In the genomic region with DNA sequence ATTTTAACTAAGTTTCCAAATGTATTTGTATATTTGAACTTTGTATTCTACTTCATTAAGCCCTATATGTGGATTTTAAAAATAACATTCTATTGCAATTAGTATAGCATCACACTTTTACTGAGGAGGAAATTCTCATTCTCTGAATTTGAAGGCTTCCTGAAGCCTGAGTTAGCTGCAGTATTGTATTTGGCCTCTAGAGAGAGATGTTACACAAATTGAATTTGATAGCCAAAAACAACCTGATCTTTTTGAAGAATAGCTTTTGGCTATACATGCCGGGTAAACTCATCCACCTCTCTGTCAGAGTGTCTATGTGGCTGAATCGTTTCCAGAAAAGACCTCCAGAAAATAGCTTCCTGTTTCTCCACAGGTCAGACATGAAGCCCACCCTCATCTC, we compare ENCODE assay signal across 9 cellular contexts.
DNase-seq lines count a peak whose midpoint lies in the region; ATAC-seq and TF ChIP-seq lines count a peak whose summit lies in the region.
"Had no signal": no experiment of that assay in that cellular context is flagged by ENCODE, and none has a peak within 500 bp of the region (broad histone marks: within the 10 kb centered on the region; RNA-seq: fewer than 3 reads in every experiment).

No MANE protein-coding gene starts in this region.

- no peaks in the 10 kb centered on the region for H3K4me1 Mint-ChIP-seq in natural killer cell
- peaks cover 0 to 7% of the 10 kb centered on the region in 2 donors for H3K4me1 Mint-ChIP-seq in natural killer cell treated with Interleukin-12 subunit alpha and Interleukin-12 subunit beta and Interleukin-15 and Interleukin-18, amount 100 ng/mL, for 72 hours (ENCODE audit: low read depth in 2 of 2)
- peaks cover 26% of the 10 kb centered on the region for H3K4me1 Mint-ChIP-seq in T-helper 2 cell treated with Interferon-gamma antibody and Interleukin-4, amounts not matched to agents 5 μg/mL and 100 μg/mL, for 36 hours (ENCODE audit: low read depth)
- H3K4me1 Mint-ChIP-seq: stimulated activated naive B cell treated with anti-CD40 and anti-IgM and Interleukin-4, amounts not matched to agents 10 μg/mL and 1 μg/mL and 100 μg/mL, for 72 hours had no signal

- no peaks in the 10 kb centered on the region for H3K36me3 Mint-ChIP-seq in natural killer cell
- no peaks in the 10 kb centered on the region for H3K36me3 Mint-ChIP-seq in natural killer cell treated with Interleukin-12 subunit alpha and Interleukin-12 subunit beta and Interleukin-15 and Interleukin-18, amount 100 ng/mL, for 72 hours
- H3K36me3 Mint-ChIP-seq in T-helper 2 cell treated with Interferon-gamma antibody and Interleukin-4, amounts not matched to agents 5 μg/mL and 100 μg/mL, for 36 hours (ENCODE audit: low read depth), result no peaks in the 10 kb centered on the region
- H3K36me3 Mint-ChIP-seq: stimulated activated naive B cell treated with anti-CD40 and anti-IgM and Interleukin-4, amounts not matched to agents 10 μg/mL and 1 μg/mL and 100 μg/mL, for 72 hours had no signal

- no peak overlapping the region for H3K4me3 ChIP-seq in fibroblast of villous mesenchyme (ENCODE audit: low read depth, low read length)
- no peak overlapping the region for H3K4me3 ChIP-seq in upper lobe of left lung

- no peaks in the 10 kb centered on the region for H3K27me3 ChIP-seq in upper lobe of left lung

- no peak for TF ChIP-seq EP300 in upper lobe of left lung (IDR thresholded peaks at IDR 0.05)

- H3K9me3 ChIP-seq in upper lobe of left lung, result no peaks in the 10 kb centered on the region

- peak in 2 of 3 donors; percentile 32 to 50 for ATAC-seq in natural killer cell
- no peak for ATAC-seq in natural killer cell treated with Interleukin-12 subunit alpha and Interleukin-12 subunit beta and Interleukin-15 and Interleukin-18, amount 100 ng/mL, for 72 hours
- no peak for ATAC-seq in upper lobe of left lung (ENCODE audit: low FRiP score in 2 of 2)
- ATAC-seq: stimulated activated naive B cell treated with anti-CD40 and anti-IgM and Interleukin-4, amounts not matched to agents 10 μg/mL and 1 μg/mL and 100 μg/mL, for 72 hours had no signal

- no peaks in the 10 kb centered on the region for H3K9me3 Mint-ChIP-seq in natural killer cell
- no peaks in the 10 kb centered on the region for H3K9me3 Mint-ChIP-seq in natural killer cell treated with Interleukin-12 subunit alpha and Interleukin-12 subunit beta and Interleukin-15 and Interleukin-18, amount 100 ng/mL, for 72 hours
- H3K9me3 Mint-ChIP-seq in T-helper 2 cell treated with Interferon-gamma antibody and Interleukin-4, amounts not matched to agents 5 μg/mL and 100 μg/mL, for 36 hours, result no peaks in the 10 kb centered on the region
- H3K9me3 Mint-ChIP-seq: stimulated activated naive B cell treated with anti-CD40 and anti-IgM and Interleukin-4, amounts not matched to agents 10 μg/mL and 1 μg/mL and 100 μg/mL, for 72 hours had no signal

- H3K27ac ChIP-seq in upper lobe of left lung, result no peak overlapping the region

- H3K36me3 ChIP-seq in upper lobe of left lung, result no peaks in the 10 kb centered on the region

- DNase-seq in natural killer cell (no peak), fibroblast of villous mesenchyme (ENCODE audit: low read depth) (no peak), D341Med (ENCODE audit: low spot score) (no peak), islet precursor cell (no peak), Ammon's horn (ENCODE audit: low spot score) (no peak), upper lobe of left lung (no peak)
- DNase-seq in natural killer cell treated with Interleukin-12 subunit alpha and Interleukin-12 subunit beta and Interleukin-15 and Interleukin-18, amount 100 ng/mL, for 72 hours (ENCODE audit: low spot score), result no peak
- no peak for DNase-seq in T-helper 2 cell treated with Interferon-gamma antibody and Interleukin-4, amounts not matched to agents 5 μg/mL and 100 μg/mL, for 36 hours (ENCODE audit: low spot score)
- DNase-seq: stimulated activated naive B cell treated with anti-CD40 and anti-IgM and Interleukin-4, amounts not matched to agents 10 μg/mL and 1 μg/mL and 100 μg/mL, for 72 hours had no signal

- intact Hi-C loops in natural killer cell (cut with micrococcal nuclease), result no loop called here

- TF ChIP-seq POLR2A in upper lobe of left lung (IDR thresholded peaks at IDR 0.05), result no peak

- no peak overlapping the region for H3K4me3 Mint-ChIP-seq in natural killer cell
- no peak overlapping the region for H3K4me3 Mint-ChIP-seq in natural killer cell treated with Interleukin-12 subunit alpha and Interleukin-12 subunit beta and Interleukin-15 and Interleukin-18, amount 100 ng/mL, for 72 hours
- H3K4me3 Mint-ChIP-seq in T-helper 2 cell treated with Interferon-gamma antibody and Interleukin-4, amounts not matched to agents 5 μg/mL and 100 μg/mL, for 36 hours, result peak overlapping the region; percentile 61
- H3K4me3 Mint-ChIP-seq: stimulated activated naive B cell treated with anti-CD40 and anti-IgM and Interleukin-4, amounts not matched to agents 10 μg/mL and 1 μg/mL and 100 μg/mL, for 72 hours had no signal

- H3K27ac Mint-ChIP-seq in natural killer cell, result no peak overlapping the region
- no peak overlapping the region for H3K27ac Mint-ChIP-seq in natural killer cell treated with Interleukin-12 subunit alpha and Interleukin-12 subunit beta and Interleukin-15 and Interleukin-18, amount 100 ng/mL, for 72 hours
- no peak overlapping the region for H3K27ac Mint-ChIP-seq in T-helper 2 cell treated with Interferon-gamma antibody and Interleukin-4, amounts not matched to agents 5 μg/mL and 100 μg/mL, for 36 hours
- H3K27ac Mint-ChIP-seq: stimulated activated naive B cell treated with anti-CD40 and anti-IgM and Interleukin-4, amounts not matched to agents 10 μg/mL and 1 μg/mL and 100 μg/mL, for 72 hours had no signal

- peak; percentile 25 for TF ChIP-seq CTCF in natural killer cell (IDR thresholded peaks at IDR 0.05)
- peak; percentile 27 for TF ChIP-seq CTCF in fibroblast of villous mesenchyme (IDR thresholded peaks at IDR 0.05; ENCODE audit: insufficient read depth, low read depth, low read length)
- TF ChIP-seq CTCF in upper lobe of left lung (IDR thresholded peaks at IDR 0.05), result peak in 3 of 6 experiments; percentile 19 to 43 (median 35)

- H3K27me3 Mint-ChIP-seq in natural killer cell (ENCODE audit: low read depth in 2 of 2), result peaks cover 18 to 20% of the 10 kb centered on the region in 2 donors
- peaks cover 16% of the 10 kb centered on the region in 2 donors for H3K27me3 Mint-ChIP-seq in natural killer cell treated with Interleukin-12 subunit alpha and Interleukin-12 subunit beta and Interleukin-15 and Interleukin-18, amount 100 ng/mL, for 72 hours
- peaks cover 3% of the 10 kb centered on the region for H3K27me3 Mint-ChIP-seq in T-helper 2 cell treated with Interferon-gamma antibody and Interleukin-4, amounts not matched to agents 5 μg/mL and 100 μg/mL, for 36 hours (ENCODE audit: low read depth)

- WGBS in upper lobe of left lung, 2 donors, result 0 to 22% methylated on average over 2 of the region's 2 CpGs

- no peaks in the 10 kb centered on the region for H3K4me1 ChIP-seq in upper lobe of left lung

Comparison
In these comparisons a context has a peak if more than half of its experiments do, and no peak if none do; other contexts are left out.
1. ATAC-seq: peak in natural killer cell (2 of 3); none in natural killer cell treated with Interleukin-12 subunit alpha and Interleukin-12 subunit beta and Interleukin-15 and Interleukin-18, amount 100 ng/mL, for 72 hours (0 of 2) and upper lobe of left lung (0 of 2).